1 cellular context compared by ENCODE assay signal in genomic region chr11:65501005-65501529, GRCh38.
A peak's percentile ranks its signal among the peaks of the same experiment; 100 is the strongest.
TF ChIP-seq lines count a peak whose summit lies in the region.

No MANE protein-coding gene starts in this region.

TF ChIP-seq in GM12878, 131 proteins besides CTCF, POLR2A, EP300 and RAD21 (continued from another document):
- TF ChIP-seq ZBTB11 (CRISPR knock-in tag; IDR thresholded peaks at IDR 0.05) (no peak), ZSCAN29 (IDR thresholded peaks at IDR 0.05) (no peak), SIX5 (IDR thresholded peaks at IDR 0.05; ENCODE audit: low read depth, low read length, severe bottlenecking) (no peak), POLR2AphosphoS2 (IDR thresholded peaks at IDR 0.05; ENCODE audit: low read depth, low read length) (peak; percentile 25; the same call in 1 of the 2 replicates), ZNF274 (IDR thresholded peaks at IDR 0.05; ENCODE audit: insufficient read depth, insufficient read length) (no peak), SMAD1 (IDR thresholded peaks at IDR 0.05; ENCODE audit: low read depth, partially characterized antibody) (peak; percentile 12), IKZF1 (conservative IDR thresholded peaks at IDR 0.05) (no peak), RELB (IDR thresholded peaks at IDR 0.05; ENCODE audit: low read depth) (no peak), CHD4 (IDR thresholded peaks at IDR 0.05) (no peak), HDAC6 (IDR thresholded peaks at IDR 0.05; ENCODE audit: unreplicated experiment) (peak; percentile 16), BCL3 (IDR thresholded peaks at IDR 0.05; ENCODE audit: borderline replicate concordance, insufficient read depth, low read depth, low read length, poor library complexity, severe bottlenecking) (no peak), ZBTB40 (IDR thresholded peaks at IDR 0.05; ENCODE audit: borderline replicate concordance) (no peak)
- TF ChIP-seq, protein P1, sequence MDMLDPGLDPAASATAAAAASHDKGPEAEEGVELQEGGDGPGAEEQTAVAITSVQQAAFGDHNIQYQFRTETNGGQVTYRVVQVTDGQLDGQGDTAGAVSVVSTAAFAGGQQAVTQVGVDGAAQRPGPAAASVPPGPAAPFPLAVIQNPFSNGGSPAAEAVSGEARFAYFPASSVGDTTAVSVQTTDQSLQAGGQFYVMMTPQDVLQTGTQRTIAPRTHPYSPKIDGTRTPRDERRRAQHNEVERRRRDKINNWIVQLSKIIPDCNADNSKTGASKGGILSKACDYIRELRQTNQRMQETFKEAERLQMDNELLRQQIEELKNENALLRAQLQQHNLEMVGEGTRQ (IDR thresholded peaks at IDR 0.05; ENCODE audit: borderline replicate concordance, low read depth, low read length) = no peak
